Comparison of ENCODE assay signal across 1 cellular context in the genomic region with DNA sequence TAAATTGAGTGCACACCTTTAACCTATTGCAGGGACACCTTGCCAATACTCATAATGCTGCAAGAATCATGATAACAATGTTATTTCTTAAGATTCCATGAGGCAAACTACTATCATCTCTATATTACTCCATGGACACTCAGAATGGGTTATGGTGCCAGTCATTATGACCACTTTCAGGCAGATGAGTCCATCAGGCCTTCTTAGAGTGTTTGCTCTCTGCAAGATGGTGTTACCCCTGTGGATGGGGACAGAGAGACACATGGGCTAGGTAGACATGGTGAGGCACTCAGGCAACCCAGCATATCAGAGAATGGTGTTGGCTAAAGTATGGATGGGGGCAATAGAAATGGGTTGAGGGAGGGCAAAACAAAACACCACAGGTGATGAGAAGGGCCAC.
TF ChIP-seq lines count a peak whose summit lies in the region.

No MANE protein-coding gene starts in this region.

TF ChIP-seq in IMR-90, 13 proteins besides CTCF, POLR2A, EP300 and RAD21 (continued from another document):
- TF ChIP-seq BHLHE40 (IDR thresholded peaks at IDR 0.05; ENCODE audit: low read depth, low read length) (no peak), FOS (IDR thresholded peaks at IDR 0.05; ENCODE audit: low read depth, low read length) (no peak), NFE2L2 (IDR thresholded peaks at IDR 0.05; ENCODE audit: low read depth, low read length) (no peak), MAFK (IDR thresholded peaks at IDR 0.05; ENCODE audit: low read depth, low read length) (no peak)
